11 cellular contexts compared by ENCODE assay signal in genomic region chr10:77586719-77587423, GRCh38. TPM values are rescaled to one million over a fixed set of nuclear protein-coding genes. Genes with fewer than 3 reads are reported as not detected.
DNase-seq lines count a peak whose midpoint lies in the region; ATAC-seq and TF ChIP-seq lines count a peak whose summit lies in the region.
"Had no signal": no experiment of that assay in that cellular context is flagged by ENCODE, and none has a peak within 500 bp of the region (broad histone marks: within the 10 kb centered on the region; RNA-seq: fewer than 3 reads in every experiment).

No MANE protein-coding gene starts in this region.

- DNase-seq in IMR-90 = peak; percentile 98
- DNase-seq in amniotic stem cell (lab: John Stamatoyannopoulos, UW) = peak; percentile 23
- DNase-seq in left kidney (ENCODE audit: low read depth, low spot score) = peak; percentile 62
- DNase-seq in thoracic aorta (ENCODE audit: low spot score) = no peak
- DNase-seq in natural killer cell = no peak
- no peak for DNase-seq in GM19238 (ENCODE audit: insufficient read length, low spot score)
- DNase-seq in activated CD4-positive, alpha-beta T cell treated with anti-CD3 and anti-CD28 coated beads, Interleukin-2, amount 50 U/mL, for 4 hours = no peak
- DNase-seq: activated B cell treated with CpG ODN at 0.5 μM for 24 hours, adrenal gland, NCI-H446 had no signal

- H4K8ac ChIP-seq in IMR-90 (ENCODE audit: low read depth in 2 of 2, low read length in 2 of 2) = peak overlapping the region in 1 of 2 experiments; percentile 80; a peak in 2 of 4 replicates

- no peaks in the 10 kb centered on the region for H4K20me1 ChIP-seq in IMR-90 (ENCODE audit: insufficient read depth, low read length)

- intact Hi-C loops in IMR-90 (cut with micrococcal nuclease) = loop anchor here (10.0 kb wide), 1 partner anchor 52 kb away; no protein-coding TSS in a partner anchor
- intact Hi-C loops in natural killer cell (cut with micrococcal nuclease) = no loop called here

- peaks cover 16 to 31% of the 10 kb centered on the region in 2 experiments; a peak in 3 of 4 replicates for H3K79me1 ChIP-seq in IMR-90 (ENCODE audit: low read depth in 1 of 2, low read length in 2 of 2)

- peak overlapping the region; percentile 80; the same call in 1 of the 2 replicates for H3K27ac ChIP-seq in IMR-90 (ENCODE audit: insufficient read depth, low read length)
- H3K27ac ChIP-seq in thoracic aorta = peak overlapping the region; percentile 78 to 83
- H3K27ac ChIP-seq: adrenal gland had no signal

- H3K9me3 ChIP-seq in IMR-90 (ENCODE audit: control insufficient read depth, insufficient read depth, low read length) = no peaks in the 10 kb centered on the region
- H3K9me3 ChIP-seq in thoracic aorta = no peaks in the 10 kb centered on the region
- H3K9me3 ChIP-seq: adrenal gland had no signal

- POLR2A ChIA-PET in IMR-90 (lab: Charles Lee; ENCODE audit: unreplicated experiment) = no interaction called here

- peak overlapping the region; percentile 3 for H2AK9ac ChIP-seq in IMR-90 (replicated peaks; ENCODE audit: low read depth, low read length, poor library complexity)

- peak overlapping the region; percentile 76 for H2AFZ ChIP-seq in IMR-90 (replicated peaks; ENCODE audit: low read length, poor library complexity)

- H3K4ac ChIP-seq in IMR-90 (ENCODE audit: low read depth, low read length) = peak overlapping the region; percentile 93

- H3K36me3 Mint-ChIP-seq in natural killer cell = no peaks in the 10 kb centered on the region

- peak overlapping the region; percentile 49 for H3K4me2 ChIP-seq in IMR-90 (ENCODE audit: low read depth, low read length)

- no peaks in the 10 kb centered on the region for H3K9me3 Mint-ChIP-seq in natural killer cell
- H3K9me3 Mint-ChIP-seq: activated B cell treated with CpG ODN at 0.5 μM for 24 hours had no signal

- H2BK15ac ChIP-seq in IMR-90 (ENCODE audit: low read depth, low read length) = peak overlapping the region; percentile 74; the same call in 2 of the 3 replicates

- CTCF ChIA-PET in IMR-90 (lab: Yijun Ruan, JAX) = interaction anchor here (1.0 to 1.5 kb wide), 2 partner anchors 19 to 69 kb away, joined by 3 read pairs; no protein-coding TSS in a partner anchor

- peak overlapping the region; percentile 84 for H3K18ac ChIP-seq in IMR-90 (ENCODE audit: low read depth, low read length)

- H3K27me3 ChIP-seq in IMR-90 (ENCODE audit: control insufficient read depth, insufficient read depth, low read length) (no peaks in the 10 kb centered on the region), thoracic aorta (replicated peaks; ENCODE audit: insufficient read depth) (no peaks in the 10 kb centered on the region)
- H3K27me3 ChIP-seq: adrenal gland had no signal

- TF ChIP-seq CTCF in IMR-90 (conservative IDR thresholded peaks at IDR 0.05; ENCODE audit: low read depth, low read length) (peak; percentile 47), thoracic aorta (IDR thresholded peaks at IDR 0.05) (no peak), natural killer cell (IDR thresholded peaks at IDR 0.05) (no peak)

- H4K5ac ChIP-seq in IMR-90 (ENCODE audit: low read depth, low read length) = peak overlapping the region; percentile 86

- H3K4me1 ChIP-seq in IMR-90 (ENCODE audit: control insufficient read depth, insufficient read depth, low read length) = peaks cover 14% of the 10 kb centered on the region
- peaks cover 24 to 94% of the 10 kb centered on the region in 2 donors for H3K4me1 ChIP-seq in thoracic aorta (ENCODE audit: control insufficient read depth in 1 of 2, low read depth in 2 of 2)

- H3K9ac ChIP-seq in IMR-90 (ENCODE audit: low read depth, low read length) = peak overlapping the region; percentile 41; the same call in 1 of the 2 replicates

- H3K4me1 Mint-ChIP-seq in natural killer cell = peaks cover 16 to 17% of the 10 kb centered on the region in 2 donors

- H3K36me3 ChIP-seq in IMR-90 (ENCODE audit: control insufficient read depth, insufficient read depth, low read length) (no peaks in the 10 kb centered on the region), thoracic aorta (no peaks in the 10 kb centered on the region)
- H3K36me3 ChIP-seq: adrenal gland had no signal

- TF ChIP-seq POLR2A in IMR-90 (IDR thresholded peaks at IDR 0.05; ENCODE audit: low read depth, low read length) = no peak

- dilution Hi-C loops in IMR-90 (cut with HindIII; ENCODE audit: low sequenced_read_pairs, unreplicated experiment) = no loop called here

- H3K23ac ChIP-seq in IMR-90 (ENCODE audit: low read depth, low read length) = peak overlapping the region; percentile 81; the same call in 1 of the 2 replicates

- H3K4me3 ChIP-seq in IMR-90 (ENCODE audit: insufficient read depth, low read depth, low read length) (no peak overlapping the region), thoracic aorta (peak overlapping the region; percentile 8)
- H3K4me3 ChIP-seq: adrenal gland had no signal

- H2BK5ac ChIP-seq in IMR-90 (ENCODE audit: low read depth, low read length, poor library complexity, severe bottlenecking) = peak overlapping the region; percentile 80

- 8% methylated on average over 2 of the region's 7 CpGs; no CpG with 5 or more reads in 1 of the 2 experiments for WGBS in IMR-90 (ENCODE audit: extremely low coverage in 2 of 2, insufficient read length in 1 of 2), 2 experiments

- TF ChIP-seq RAD21 in IMR-90 (IDR thresholded peaks at IDR 0.05; ENCODE audit: low read length) = peak; percentile 50

- H3K27ac Mint-ChIP-seq in natural killer cell = no peak overlapping the region
- H3K27ac Mint-ChIP-seq: activated B cell treated with CpG ODN at 0.5 μM for 24 hours had no signal

- ATAC-seq in IMR-90 (ENCODE audit: low read depth) = peak; percentile 93
- no peak for ATAC-seq in thoracic aorta (ENCODE audit: insufficient number of reproducible peaks, low FRiP score, low read depth)
- ATAC-seq in natural killer cell = no peak
- ATAC-seq in GM21576 (IDR thresholded peaks at IDR 0.05; ENCODE audit: unreplicated experiment) = no peak

- no peak overlapping the region for H3K4me3 Mint-ChIP-seq in natural killer cell
- H3K4me3 Mint-ChIP-seq: activated B cell treated with CpG ODN at 0.5 μM for 24 hours had no signal

- peak overlapping the region; percentile 72; the same call in 1 of the 2 replicates for H3K14ac ChIP-seq in IMR-90 (replicated peaks; ENCODE audit: low read depth, low read length)

- peak overlapping the region; percentile 75 for H2AK5ac ChIP-seq in IMR-90 (ENCODE audit: low read depth, low read length)

- BruUV-seq in IMR-90 (replicated peaks; lab: Mats Ljungman, UMichigan) = no TSS peak

- in situ Hi-C loops in IMR-90 (cut with MboI; ENCODE audit: low sequenced_read_pairs) = no loop called here

- H2BK120ac ChIP-seq in IMR-90 (ENCODE audit: low read depth, low read length) = peak overlapping the region; percentile 93

- H3K9me1 ChIP-seq in IMR-90 (ENCODE audit: insufficient read depth, low read length) = peaks cover 21% of the 10 kb centered on the region

- H3K56ac ChIP-seq in IMR-90 (ENCODE audit: extremely low read depth, insufficient read depth, low read length) = peak overlapping the region; percentile 44; the same call in 1 of the 2 replicates

- H4K91ac ChIP-seq in IMR-90 (ENCODE audit: insufficient read depth, low read depth, low read length) = peak overlapping the region; percentile 78

- H2BK20ac ChIP-seq in IMR-90 (ENCODE audit: low read depth, low read length) = peak overlapping the region; percentile 94

- H3K27me3 Mint-ChIP-seq in natural killer cell (ENCODE audit: low read depth in 2 of 2) = no peaks in the 10 kb centered on the region
- H3K27me3 Mint-ChIP-seq: activated B cell treated with CpG ODN at 0.5 μM for 24 hours had no signal

TF ChIP-seq in IMR-90, 13 proteins besides CTCF, POLR2A, EP300 and RAD21:
- TF ChIP-seq RFX5 (IDR thresholded peaks at IDR 0.05; ENCODE audit: low read depth, low read length) (no peak), MAFK (IDR thresholded peaks at IDR 0.05; ENCODE audit: low read depth, low read length) (no peak), RCOR1 (IDR thresholded peaks at IDR 0.05; ENCODE audit: insufficient replicate concordance, low read length) (peak; percentile 91), NFE2L2 (IDR thresholded peaks at IDR 0.05; ENCODE audit: low read depth, low read length) (peak; percentile 51; the same call in 1 of the 2 replicates), SMC3 (IDR thresholded peaks at IDR 0.05; ENCODE audit: low read depth, low read length) (peak; percentile 37), CHD1 (IDR thresholded peaks at IDR 0.05; ENCODE audit: low read depth, low read length) (no peak), BHLHE40 (IDR thresholded peaks at IDR 0.05; ENCODE audit: low read depth, low read length) (peak; percentile 90), ELK1 (IDR thresholded peaks at IDR 0.05; ENCODE audit: borderline replicate concordance, low read depth, low read length) (no peak), FOS (IDR thresholded peaks at IDR 0.05; ENCODE audit: low read depth, low read length) (peak; percentile 59; the same call in 1 of the 2 replicates), MAZ (IDR thresholded peaks at IDR 0.05; ENCODE audit: borderline replicate concordance, low read depth, low read length) (no peak), CEBPB (IDR thresholded peaks at IDR 0.05; ENCODE audit: low read depth, low read length) (peak; percentile 100), MXI1 (IDR thresholded peaks at IDR 0.05; ENCODE audit: borderline replicate concordance, low read depth, low read length) (peak; percentile 61; the same call in 1 of the 2 replicates), USF2 (IDR thresholded peaks at IDR 0.05; ENCODE audit: low read depth, low read length) (peak; percentile 97)

RNA-seq across cellular contexts. Expression of gene KCNMA1, which starts 50.7 kb away (rescaled TPM):
- 24.7 and 25.6 TPM in 2 replicates for total RNA-seq in IMR-90 (2012; rRNA removed)
- polyA plus RNA-seq in IMR-90 (2012; rRNA removed) = 29.6 and 31.7 TPM in 2 replicates
- 25.2 and 29.3 TPM in 2 replicates for polyA plus RNA-seq in IMR-90 (2012; cell fraction: cytosol; rRNA removed)
- polyA plus RNA-seq in IMR-90 (2012; cell fraction: nucleus; rRNA removed; ENCODE audit: low replicate concordance) = 39.9 and 48.3 TPM in 2 replicates
- total RNA-seq in thoracic aorta = 100 to 1,000 TPM; 168 to 188 TPM
- 1 to 10 TPM in 1 of 3 donors, under 1 TPM in 2; 0.40 to 1.8 (median 0.63) TPM for total RNA-seq in natural killer cell

Comparison
In these comparisons a context has a peak if more than half of its experiments do, and no peak if none do; other contexts are left out.
1. DNase-seq: peak in IMR-90 (single experiment), amniotic stem cell (single experiment) and left kidney (single experiment); none in thoracic aorta (single experiment), natural killer cell (single experiment), GM19238 (single experiment) and activated CD4-positive, alpha-beta T cell treated with anti-CD3 and anti-CD28 coated beads, Interleukin-2, amount 50 U/mL, for 4 hours (0 of 2).